Comparison of ENCODE assay signal across 7 cellular contexts in genomic region chr6:710601-711571, GRCh38. TPM values are rescaled to one million over a fixed set of nuclear protein-coding genes. Genes with fewer than 3 reads are reported as not detected.
DNase-seq lines count a peak whose midpoint lies in the region; ATAC-seq lines count a peak whose summit lies in the region.

No MANE protein-coding gene starts in this region.

- peak; percentile 20 for DNase-seq in NCI-H460 (ENCODE audit: extremely low read depth, low read depth)
- peak; percentile 54 for DNase-seq in activated T-cell treated with anti-CD3 and anti-CD28 coated beads, Interleukin-2, amount 50 U/mL, for 1 hour
- DNase-seq in stimulated activated effector memory CD8-positive, alpha-beta T cell treated with anti-CD3 and anti-CD28 coated beads, Interleukin-12 subunit alpha, Interleukin-12 subunit beta, amount 100 ng/mL, for 72 hours (ENCODE audit: low spot score in 2 of 2), result peak; percentile 47 to 80

- peak overlapping the region; percentile 62 to 74 for H3K4me3 ChIP-seq in muscle layer of duodenum (ENCODE audit: low read depth in 1 of 2, low read length in 2 of 2)

- no peaks in the 10 kb centered on the region for H3K36me3 ChIP-seq in muscle layer of duodenum (ENCODE audit: control insufficient read depth in 1 of 2, insufficient read depth in 2 of 2, low read length in 2 of 2)

- H3K36me3 Mint-ChIP-seq in stimulated activated effector memory CD8-positive, alpha-beta T cell treated with anti-CD3 and anti-CD28 coated beads, Interleukin-12 subunit alpha, Interleukin-12 subunit beta, amount 100 ng/mL, for 72 hours, result peaks cover 5% of the 10 kb centered on the region

- H3K4me3 Mint-ChIP-seq in stimulated activated effector memory CD8-positive, alpha-beta T cell treated with anti-CD3 and anti-CD28 coated beads, Interleukin-12 subunit alpha, Interleukin-12 subunit beta, amount 100 ng/mL, for 72 hours, result peak overlapping the region; percentile 99

- H3K4me1 Mint-ChIP-seq in stimulated activated effector memory CD8-positive, alpha-beta T cell treated with anti-CD3 and anti-CD28 coated beads, Interleukin-12 subunit alpha, Interleukin-12 subunit beta, amount 100 ng/mL, for 72 hours, result peaks cover 29% of the 10 kb centered on the region

- peaks cover 3 to 14% of the 10 kb centered on the region in 2 donors for H3K4me1 ChIP-seq in muscle layer of duodenum (ENCODE audit: control insufficient read depth in 1 of 2, insufficient read depth in 2 of 2, low read length in 2 of 2)

- H3K9me3 Mint-ChIP-seq in stimulated activated effector memory CD8-positive, alpha-beta T cell treated with anti-CD3 and anti-CD28 coated beads, Interleukin-12 subunit alpha, Interleukin-12 subunit beta, amount 100 ng/mL, for 72 hours, result no peaks in the 10 kb centered on the region

- peak overlapping the region; percentile 99 for H3K27ac Mint-ChIP-seq in stimulated activated effector memory CD8-positive, alpha-beta T cell treated with anti-CD3 and anti-CD28 coated beads, Interleukin-12 subunit alpha, Interleukin-12 subunit beta, amount 100 ng/mL, for 72 hours

- H3K9me3 ChIP-seq in muscle layer of duodenum (ENCODE audit: control insufficient read depth in 1 of 2, low read length in 2 of 2), result no peaks in the 10 kb centered on the region

- ATAC-seq in GM18519 (IDR thresholded peaks at IDR 0.05; ENCODE audit: low FRiP score, unreplicated experiment) (peak; percentile 72), HG02678 (IDR thresholded peaks at IDR 0.05; ENCODE audit: unreplicated experiment) (peak; percentile 87), esophagus mucosa (peak; percentile 81)
- peak; percentile 90 for ATAC-seq in stimulated activated effector memory CD8-positive, alpha-beta T cell treated with anti-CD3 and anti-CD28 coated beads, Interleukin-12 subunit alpha, Interleukin-12 subunit beta, amount 100 ng/mL, for 72 hours

- no peaks in the 10 kb centered on the region for H3K27me3 ChIP-seq in muscle layer of duodenum (ENCODE audit: low read depth, low read length)

- H3K27ac ChIP-seq in muscle layer of duodenum (ENCODE audit: low read length), result peak overlapping the region; percentile 94

RNA-seq across cellular contexts. Expression of gene EXOC2, which starts 17.9 kb away (rescaled TPM):
- 26.8 and 28.8 TPM in 2 replicates for total RNA-seq in NCI-H460 (2014; rRNA removed; shearing (Covaris generic))
- 20.0 and 21.3 TPM in 2 replicates for polyA plus RNA-seq in NCI-H460 (2014; cell fraction: nucleus; rRNA removed)
- total RNA-seq in esophagus mucosa, result 17.1 TPM

RNA-seq across cellular contexts. Expression of gene HUS1B, which starts 54.0 kb away (rescaled TPM):
- total RNA-seq in NCI-H460 (2014; rRNA removed; shearing (Covaris generic)), result 0.45 and 0.75 TPM in 2 replicates
- 3.7 TPM in 1 of 2 replicates, not detected in the other for polyA plus RNA-seq in NCI-H460 (2014; cell fraction: nucleus; rRNA removed)
- total RNA-seq in esophagus mucosa, result 0.40 TPM

Comparison
In these comparisons a context has a peak if more than half of its experiments do, and no peak if none do; other contexts are left out.
1. Peak in every context shown above with its lines: DNase-seq, ATAC-seq, H3K4me3 ChIP-seq and H3K27ac ChIP-seq.